Comparison of ENCODE assay signal across 9 cellular contexts in the genomic region with DNA sequence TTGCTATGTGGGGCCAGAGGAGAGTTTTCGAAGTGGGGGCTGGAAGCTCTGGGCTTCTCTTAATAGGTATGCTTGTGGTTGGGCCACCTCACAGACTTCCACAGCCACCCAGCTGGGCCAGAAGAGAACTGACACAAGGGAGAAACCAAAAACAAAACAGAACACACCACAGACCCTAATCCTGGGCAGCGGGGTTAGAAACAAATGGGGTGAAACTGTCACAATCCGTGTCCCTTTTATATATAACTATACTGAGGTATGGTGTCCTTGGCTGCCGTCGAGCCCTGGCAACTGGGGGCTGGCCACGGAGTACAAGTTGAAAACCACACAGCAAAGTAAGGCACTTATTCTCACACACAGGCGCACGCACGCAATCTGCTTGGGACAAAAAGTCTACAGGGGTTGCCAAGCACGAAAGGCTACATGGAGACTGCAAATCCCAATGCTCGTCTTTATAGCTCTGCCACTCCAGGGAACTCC.
DNase-seq lines count a peak whose midpoint lies in the region; ATAC-seq and TF ChIP-seq lines count a peak whose summit lies in the region.
"Had no signal": no experiment of that assay in that cellular context is flagged by ENCODE, and none has a peak within 500 bp of the region (broad histone marks: within the 10 kb centered on the region; RNA-seq: fewer than 3 reads in every experiment).

No MANE protein-coding gene starts in this region.

- H3K4me1 Mint-ChIP-seq in CD4-positive, alpha-beta memory T cell: no peaks in the 10 kb centered on the region
- no peaks in the 10 kb centered on the region for H3K4me1 Mint-ChIP-seq in activated T-cell treated with anti-CD3 and anti-CD28 coated beads, Interleukin-2, amount 50 U/mL, for 72 hours (ENCODE audit: low read depth)

- no peaks in the 10 kb centered on the region for H3K27me3 Mint-ChIP-seq in CD4-positive, alpha-beta memory T cell
- no peaks in the 10 kb centered on the region for H3K27me3 Mint-ChIP-seq in activated T-cell treated with anti-CD3 and anti-CD28 coated beads, Interleukin-2, amount 50 U/mL, for 72 hours (ENCODE audit: low read depth)

- CTCF ChIA-PET in GM10248 (lab: Yijun Ruan, JAX): interaction anchor here (0.8 to 3.3 kb wide), 7 partner anchors 9 to 153 kb away, joined by 3 to 12 read pairs (median 4); no protein-coding TSS in a partner anchor
- CTCF ChIA-PET in CD4-positive, alpha-beta memory T cell (lab: Charles Lee; ENCODE audit: partially characterized antibody): no interaction called here

- no peaks in the 10 kb centered on the region for H3K36me3 ChIP-seq in CD4-positive, alpha-beta memory T cell (ENCODE audit: insufficient read depth, low read length)

- peak; percentile 59 for ATAC-seq in GM21390 (IDR thresholded peaks at IDR 0.05; ENCODE audit: unreplicated experiment)
- peak; percentile 41 for ATAC-seq in HG03439 (IDR thresholded peaks at IDR 0.05; ENCODE audit: unreplicated experiment)
- peak; percentile 1 for ATAC-seq in left ventricle myocardium superior
- no peak for ATAC-seq in activated T-cell treated with anti-CD3 and anti-CD28 coated beads, Interleukin-2, amount 50 U/mL, for 72 hours (replicated peaks in 1 of 2)

- POLR2A ChIA-PET in GM10248 (lab: Yijun Ruan, JAX): no interaction called here
- POLR2A ChIA-PET in CD4-positive, alpha-beta memory T cell (lab: Charles Lee; ENCODE audit: partially characterized antibody): no interaction called here

- no peaks in the 10 kb centered on the region for H3K27me3 ChIP-seq in CD4-positive, alpha-beta memory T cell (ENCODE audit: insufficient read depth, low read length)

- peaks cover 0 to 7% (median 3%) of the 10 kb centered on the region in 8 donors for H3K9me3 Mint-ChIP-seq in CD4-positive, alpha-beta memory T cell
- H3K9me3 Mint-ChIP-seq in activated T-cell treated with anti-CD3 and anti-CD28 coated beads, Interleukin-2, amount 50 U/mL, for 72 hours: peaks cover 0 to 5% of the 10 kb centered on the region in 2 donors

- no peaks in the 10 kb centered on the region for H3K9me3 ChIP-seq in CD4-positive, alpha-beta memory T cell (ENCODE audit: control insufficient read depth in 1 of 2, low read length in 2 of 2)

- no peak overlapping the region for H3K27ac Mint-ChIP-seq in CD4-positive, alpha-beta memory T cell
- H3K27ac Mint-ChIP-seq in activated T-cell treated with anti-CD3 and anti-CD28 coated beads, Interleukin-2, amount 50 U/mL, for 72 hours: no peak overlapping the region

- peaks cover 12 to 18% of the 10 kb centered on the region in 2 donors for H3K36me3 Mint-ChIP-seq in CD4-positive, alpha-beta memory T cell
- H3K36me3 Mint-ChIP-seq in activated T-cell treated with anti-CD3 and anti-CD28 coated beads, Interleukin-2, amount 50 U/mL, for 72 hours (ENCODE audit: insufficient read depth in 2 of 2): peaks cover 0 to 4% of the 10 kb centered on the region in 2 donors

- H3K4me3 ChIP-seq in CD4-positive, alpha-beta memory T cell (ENCODE audit: low read length in 2 of 2): no peak overlapping the region

- DNase-seq in GM10248 (ENCODE audit: extremely low spot score) (peak; percentile 54), left ventricle myocardium superior (peak; percentile 47), NCI-H2196 treated with DMSO at 0.1 percent for 48 hours (lab: John Stamatoyannopoulos, UW; ENCODE audit: unreplicated experiment) (no peak), cerebellar nuclear complex (lab: John Stamatoyannopoulos, UW) (no peak)
- no peak for DNase-seq in CD4-positive, alpha-beta memory T cell
- no peak for DNase-seq in activated T-cell treated with anti-CD3 and anti-CD28 coated beads, Interleukin-2, amount 50 U/mL, for 72 hours
- DNase-seq: NCI-H1092 treated with DMSO at 0.1 percent for 48 hours had no signal

- intact Hi-C loops in left ventricle myocardium superior (cut with micrococcal nuclease): no loop called here
- intact Hi-C loops in CD4-positive, alpha-beta memory T cell (cut with micrococcal nuclease): no loop called here

- no peaks in the 10 kb centered on the region for H3K4me1 ChIP-seq in CD4-positive, alpha-beta memory T cell (ENCODE audit: insufficient read depth, low read length)

- no peak for TF ChIP-seq CTCF in GM10248 (IDR thresholded peaks at IDR 0.05; ENCODE audit: control extremely low read depth, extremely low read depth, low read depth, missing control alignments)

- no peak overlapping the region for H3K4me3 Mint-ChIP-seq in CD4-positive, alpha-beta memory T cell
- no peak overlapping the region for H3K4me3 Mint-ChIP-seq in activated T-cell treated with anti-CD3 and anti-CD28 coated beads, Interleukin-2, amount 50 U/mL, for 72 hours

- H3K27ac ChIP-seq in CD4-positive, alpha-beta memory T cell (ENCODE audit: low read depth, low read length): no peak overlapping the region

Comparison
In these comparisons a context has a peak if more than half of its experiments do, and no peak if none do; other contexts are left out.
1. DNase-seq: peak in GM10248 (single experiment) and left ventricle myocardium superior (single experiment); none in NCI-H2196 treated with DMSO at 0.1 percent for 48 hours (single experiment), CD4-positive, alpha-beta memory T cell (0 of 5), activated T-cell treated with anti-CD3 and anti-CD28 coated beads, Interleukin-2, amount 50 U/mL, for 72 hours (0 of 2) and cerebellar nuclear complex (0 of 2).
2. ATAC-seq: peak in GM21390 (single experiment), HG03439 (single experiment) and left ventricle myocardium superior (single experiment); none in activated T-cell treated with anti-CD3 and anti-CD28 coated beads, Interleukin-2, amount 50 U/mL, for 72 hours (0 of 2).